ENCODE assay signal across 8 cellular contexts in genomic region chr4:147056951-147057630, GRCh38.
A peak's percentile ranks its signal among the peaks of the same experiment; 100 is the strongest.
DNase-seq lines count a peak whose midpoint lies in the region; FAIRE-seq and TF ChIP-seq lines count a peak whose summit lies in the region.

No MANE protein-coding gene starts in this region.

- intact Hi-C loops in dorsolateral prefrontal cortex (cut with DNase I), result no loop called here

- H3K9ac ChIP-seq in MM.1S (ENCODE audit: low read length) (no peak overlapping the region), rectal smooth muscle tissue (ENCODE audit: low read length) (no peak overlapping the region)

- H3K27me3 ChIP-seq in MM.1S (replicated peaks; ENCODE audit: insufficient read depth, low read length), result no peaks in the 10 kb centered on the region
- peaks cover 0 to 4% (median 0%) of the 10 kb centered on the region in 45 donors for H3K27me3 ChIP-seq in dorsolateral prefrontal cortex
- no peaks in the 10 kb centered on the region for H3K27me3 ChIP-seq in rectal smooth muscle tissue (ENCODE audit: control insufficient read depth, insufficient read depth, low read length)

- DNase-seq in GM12865 (ENCODE audit: low read depth) (peak; percentile 19), MM.1S (peak; percentile 38), dorsolateral prefrontal cortex (no peak), NCI-H1092 treated with DMSO at 0.1 percent for 48 hours (lab: John Stamatoyannopoulos, UW) (no peak), amygdala (lab: John Stamatoyannopoulos, UW) (no peak), frontal cortex (ENCODE audit: low spot score in 2 of 2) (no peak), NCI-H2029 (lab: John Stamatoyannopoulos, UW) (no peak)

- no peaks in the 10 kb centered on the region for H3K79me2 ChIP-seq in MM.1S (ENCODE audit: low read length)

- H3K4me3 ChIP-seq in GM12865 (ENCODE audit: low read depth, low read length) (peak overlapping the region; percentile 53), MM.1S (ENCODE audit: low read length) (peak overlapping the region; percentile 36; the same call in 1 of the 2 replicates), dorsolateral prefrontal cortex (peak overlapping the region in 56 of 59 donors; percentile 7 to 61 (median 38)), rectal smooth muscle tissue (ENCODE audit: low read length) (peak overlapping the region; percentile 35)

- FAIRE-seq in frontal cortex (lab: Jason Lieb, UNC), result no peak

- no peaks in the 10 kb centered on the region for H3K36me3 ChIP-seq in MM.1S (replicated peaks; ENCODE audit: insufficient read depth, low read length)
- H3K36me3 ChIP-seq in rectal smooth muscle tissue (ENCODE audit: control insufficient read depth, insufficient read depth, low read length), result no peaks in the 10 kb centered on the region

- H3K9me2 ChIP-seq in MM.1S (replicated peaks; ENCODE audit: insufficient read depth, low read length), result no peaks in the 10 kb centered on the region

- no peaks in the 10 kb centered on the region for H3K9me3 ChIP-seq in MM.1S (replicated peaks; ENCODE audit: insufficient read depth, low read length)

- H3F3A ChIP-seq in MM.1S (ENCODE audit: insufficient read depth, low read length), result no peaks in the 10 kb centered on the region

- H3K4me1 ChIP-seq in MM.1S (ENCODE audit: low read length) (no peaks in the 10 kb centered on the region), rectal smooth muscle tissue (ENCODE audit: control insufficient read depth, insufficient read depth, low read length) (no peaks in the 10 kb centered on the region)

- H2AFZ ChIP-seq in MM.1S (ENCODE audit: low read length), result peak overlapping the region; percentile 28

- H3K27ac ChIP-seq in MM.1S (ENCODE audit: low read length) (no peak overlapping the region), dorsolateral prefrontal cortex (no peak overlapping the region), rectal smooth muscle tissue (ENCODE audit: low read depth, low read length) (no peak overlapping the region)

- peak overlapping the region; percentile 62 for H3K4me2 ChIP-seq in MM.1S (ENCODE audit: low read depth, low read length)

- no peak for TF ChIP-seq CTCF in GM12865 (IDR thresholded peaks at IDR 0.05; ENCODE audit: insufficient read depth, low read depth, low read length, missing control alignments)
- peak; percentile 10; the same call in 1 of the 2 replicates for TF ChIP-seq CTCF in MM.1S (IDR thresholded peaks at IDR 0.05; ENCODE audit: low read length)
- TF ChIP-seq CTCF in dorsolateral prefrontal cortex (IDR thresholded peaks at IDR 0.05 in 54 of 56, conservative IDR thresholded peaks at IDR 0.05 in 2 of 56; ENCODE audit: low read depth in 1 of 56, partially characterized antibody in 56 of 56), result peak in 3 of 56 donors; percentile 8 to 13 (median 12)

- H4K20me1 ChIP-seq in MM.1S (ENCODE audit: insufficient read depth, low read length), result no peaks in the 10 kb centered on the region

Comparison
In these comparisons a context has a peak if more than half of its experiments do, and no peak if none do; other contexts are left out.
1. DNase-seq: peak in GM12865 (single experiment) and MM.1S (single experiment); none in dorsolateral prefrontal cortex (0 of 10), NCI-H1092 treated with DMSO at 0.1 percent for 48 hours (single experiment), amygdala (0 of 56), frontal cortex (0 of 2) and NCI-H2029 (single experiment).
2. Peak in every context shown above with its lines, with median percentiles within 50 percentile points of each other: H3K4me3 ChIP-seq.